Comparison of ENCODE assay signal across 29 cellular contexts in genomic region chr20:63284981-63285524, GRCh38. TPM values are rescaled to one million over a fixed set of nuclear protein-coding genes. Genes with fewer than 3 reads are reported as not detected.
DNase-seq lines count a peak whose midpoint lies in the region; ATAC-seq and TF ChIP-seq lines count a peak whose summit lies in the region.
"Had no signal": no experiment of that assay in that cellular context is flagged by ENCODE, and none has a peak within 500 bp of the region (broad histone marks: within the 10 kb centered on the region; RNA-seq: fewer than 3 reads in every experiment).

No MANE protein-coding gene starts in this region.

- H3K4me1 ChIP-seq in Caco-2: no peaks in the 10 kb centered on the region
- H3K4me1 ChIP-seq: A549, BE2C, HAP-1, left lung, right atrium auricular region had no signal

- intact Hi-C loops in Caco-2 (cut with micrococcal nuclease; ENCODE audit: unreplicated experiment): no loop called here

- no TSS peak for BruUV-seq in Caco-2 (replicated peaks; lab: Mats Ljungman, UMichigan)

- CTCF ChIA-PET in activated CD8-positive, alpha-beta memory T cell treated with anti-CD3 and anti-CD28 coated beads, Interleukin-2, amount 10 ng/mL, durations not matched to agents 7 days and 5 days (lab: Charles Lee): interaction anchor here (2.3 kb wide), 1 partner anchor 62 kb away, joined by 10 read pairs; no protein-coding TSS in a partner anchor
- CTCF ChIA-PET in Caco-2 (lab: Charles Lee): interaction anchor here (0.6 to 3.8 kb wide), 4 partner anchors 11 to 193 kb away, joined by 3 to 18 read pairs (median 4); no protein-coding TSS in a partner anchor
- CTCF ChIA-PET in activated CD8-positive, alpha-beta T cell treated with anti-CD3 and anti-CD28 coated beads, Interleukin-2, amount 10 ng/mL, durations not matched to agents 7 days and 5 days (lab: Charles Lee): interaction anchor here (1.1 to 1.9 kb wide), 3 partner anchors 12 to 66 kb away, joined by 3 to 4 read pairs (median 3); partner anchors contain the start of gene ARFGAP1

- peak overlapping the region; percentile 65 for H3K4me3 Mint-ChIP-seq in activated CD8-positive, alpha-beta memory T cell treated with anti-CD3 and anti-CD28 coated beads, Interleukin-2, amount 10 ng/mL, durations not matched to agents 7 days and 5 days
- no peak overlapping the region for H3K4me3 Mint-ChIP-seq in Caco-2 (ENCODE audit: unreplicated experiment)
- H3K4me3 Mint-ChIP-seq in activated CD8-positive, alpha-beta T cell treated with anti-CD3 and anti-CD28 coated beads, Interleukin-2, amount 10 ng/mL, durations not matched to agents 7 days and 5 days: peak overlapping the region; percentile 73
- H3K4me3 Mint-ChIP-seq in naive thymus-derived CD8-positive, alpha-beta T cell: peak overlapping the region in 8 of 10 donors; percentile 26 to 81 (median 68)

- H3K9me3 ChIP-seq in Caco-2: no peaks in the 10 kb centered on the region
- H3K9me3 ChIP-seq: A549, BE2C, body of pancreas, HAP-1, left lung, ovary, right atrium auricular region had no signal

- H3K4me1 Mint-ChIP-seq in activated CD8-positive, alpha-beta memory T cell treated with anti-CD3 and anti-CD28 coated beads, Interleukin-2, amount 10 ng/mL, durations not matched to agents 7 days and 5 days: peaks cover 4% of the 10 kb centered on the region
- H3K4me1 Mint-ChIP-seq in Caco-2 (ENCODE audit: low read depth, unreplicated experiment): no peaks in the 10 kb centered on the region
- H3K4me1 Mint-ChIP-seq in activated CD8-positive, alpha-beta T cell treated with anti-CD3 and anti-CD28 coated beads, Interleukin-2, amount 10 ng/mL, durations not matched to agents 7 days and 5 days (ENCODE audit: low read depth): peaks cover 4% of the 10 kb centered on the region
- H3K4me1 Mint-ChIP-seq in naive thymus-derived CD8-positive, alpha-beta T cell: peaks cover 0 to 4% (median 1%) of the 10 kb centered on the region in 4 donors
- H3K4me1 Mint-ChIP-seq: natural killer cell had no signal

- H3K27me3 Mint-ChIP-seq in activated CD8-positive, alpha-beta memory T cell treated with anti-CD3 and anti-CD28 coated beads, Interleukin-2, amount 10 ng/mL, durations not matched to agents 7 days and 5 days: no peaks in the 10 kb centered on the region
- H3K27me3 Mint-ChIP-seq in Caco-2 (ENCODE audit: insufficient read depth, unreplicated experiment): no peaks in the 10 kb centered on the region
- H3K27me3 Mint-ChIP-seq in activated CD8-positive, alpha-beta T cell treated with anti-CD3 and anti-CD28 coated beads, Interleukin-2, amount 10 ng/mL, durations not matched to agents 7 days and 5 days (ENCODE audit: low read depth): no peaks in the 10 kb centered on the region
- H3K27me3 Mint-ChIP-seq in naive thymus-derived CD8-positive, alpha-beta T cell: no peaks in the 10 kb centered on the region
- H3K27me3 Mint-ChIP-seq: activated CD4-positive, alpha-beta T cell treated with anti-CD3 and anti-CD28 coated beads, Interleukin-2, amount 10 ng/mL, durations not matched to agents 24 days and 14 days had no signal

- H3K27me3 ChIP-seq in Caco-2 (replicated peaks; ENCODE audit: control insufficient read depth, insufficient read depth, low read length): no peaks in the 10 kb centered on the region
- H3K27me3 ChIP-seq: BE2C, body of pancreas, left lung, ovary, right atrium auricular region had no signal

- no peak overlapping the region for H3K4me3 ChIP-seq in Caco-2 (ENCODE audit: low read depth, low read length)
- H3K4me3 ChIP-seq: A549, body of pancreas, HAP-1, left lung, ovary, right atrium auricular region had no signal

- POLR2A ChIA-PET in Caco-2 (lab: Charles Lee): interaction anchor here (1.5 kb wide), 1 partner anchor 12 kb away, joined by 3 read pairs; the partner anchor contains the start of gene ARFGAP1
- POLR2A ChIA-PET in activated CD8-positive, alpha-beta T cell treated with anti-CD3 and anti-CD28 coated beads, Interleukin-2, amount 10 ng/mL, durations not matched to agents 7 days and 5 days (lab: Charles Lee): interaction anchor here (1.0 to 2.8 kb wide), 3 partner anchors 9 to 14 kb away, joined by 3 to 7 read pairs (median 4); partner anchors contain the start of gene ARFGAP1
- POLR2A ChIA-PET in naive thymus-derived CD8-positive, alpha-beta T cell (lab: Charles Lee): interaction anchor here (0.9 to 1.7 kb wide), 2 partner anchors 12 to 68 kb away, joined by 3 to 7 read pairs; partner anchors contain the start of genes ARFGAP1 and YTHDF1

- no peaks in the 10 kb centered on the region for H3K9me3 Mint-ChIP-seq in activated CD8-positive, alpha-beta memory T cell treated with anti-CD3 and anti-CD28 coated beads, Interleukin-2, amount 10 ng/mL, durations not matched to agents 7 days and 5 days (ENCODE audit: low read depth)
- no peaks in the 10 kb centered on the region for H3K9me3 Mint-ChIP-seq in Caco-2 (ENCODE audit: unreplicated experiment)
- no peaks in the 10 kb centered on the region for H3K9me3 Mint-ChIP-seq in activated CD8-positive, alpha-beta T cell treated with anti-CD3 and anti-CD28 coated beads, Interleukin-2, amount 10 ng/mL, durations not matched to agents 7 days and 5 days (ENCODE audit: insufficient read depth)
- no peaks in the 10 kb centered on the region for H3K9me3 Mint-ChIP-seq in naive thymus-derived CD8-positive, alpha-beta T cell
- H3K9me3 Mint-ChIP-seq: activated CD4-positive, alpha-beta T cell treated with anti-CD3 and anti-CD28 coated beads, Interleukin-2, amount 10 ng/mL, durations not matched to agents 24 days and 14 days; activated T-cell treated with anti-CD3 and anti-CD28 coated beads, Interleukin-2, amount 50 U/mL, for 72 hours; natural killer cell had no signal

- no peak for ATAC-seq in activated CD8-positive, alpha-beta memory T cell treated with anti-CD3 and anti-CD28 coated beads, Interleukin-2, amount 10 ng/mL, durations not matched to agents 7 days and 5 days
- no peak for ATAC-seq in activated CD8-positive, alpha-beta T cell treated with anti-CD3 and anti-CD28 coated beads, Interleukin-2, amount 10 ng/mL, durations not matched to agents 7 days and 5 days
- no peak for ATAC-seq in naive thymus-derived CD8-positive, alpha-beta T cell
- ATAC-seq: A549, body of pancreas, esophagus mucosa, left lung had no signal

- H3K36me3 ChIP-seq in Caco-2 (ENCODE audit: control insufficient read depth, insufficient read depth, low read length): peaks cover 5% of the 10 kb centered on the region
- H3K36me3 ChIP-seq: ovary had no signal

- DNase-seq in activated CD8-positive, alpha-beta memory T cell treated with anti-CD3 and anti-CD28 coated beads, Interleukin-2, amount 10 ng/mL, durations not matched to agents 7 days and 5 days: no peak
- no peak for DNase-seq in activated CD8-positive, alpha-beta memory T cell treated with anti-CD3 and anti-CD28 coated beads, Interleukin-2, amount 50 U/mL, for 48 hours
- DNase-seq in Caco-2 (no peak), T1000 (lab: John Stamatoyannopoulos, UW) (no peak), SW 1271 (lab: John Stamatoyannopoulos, UW) (no peak), NCI-H1092 treated with DMSO at 0.1 percent for 48 hours (lab: John Stamatoyannopoulos, UW) (no peak)
- no peak for DNase-seq in activated CD8-positive, alpha-beta T cell treated with anti-CD3 and anti-CD28 coated beads, Interleukin-2, amount 10 ng/mL, durations not matched to agents 7 days and 5 days
- DNase-seq in naive thymus-derived CD8-positive, alpha-beta T cell: no peak
- DNase-seq: activated CD4-positive, alpha-beta T cell treated with anti-CD3 and anti-CD28 coated beads, Interleukin-2, amount 10 ng/mL, durations not matched to agents 24 days and 14 days; activated T-cell treated with anti-CD3 and anti-CD28 coated beads, Interleukin-2, amount 50 U/mL, for 72 hours; BE2C; body of pancreas; effector CD8-positive, alpha-beta T cell; GDM1; hippocampal formation; natural killer cell; NCI-H1930; NCI-H2227 treated with DMSO at 0.1 percent for 48 hours; OCI-M1; ovary; Right ventricle myocardium superior had no signal

- peak overlapping the region; percentile 70 for H3K27ac Mint-ChIP-seq in activated CD8-positive, alpha-beta memory T cell treated with anti-CD3 and anti-CD28 coated beads, Interleukin-2, amount 10 ng/mL, durations not matched to agents 7 days and 5 days
- H3K27ac Mint-ChIP-seq in Caco-2 (ENCODE audit: unreplicated experiment): peak overlapping the region; percentile 47
- peak overlapping the region; percentile 85 for H3K27ac Mint-ChIP-seq in activated CD8-positive, alpha-beta T cell treated with anti-CD3 and anti-CD28 coated beads, Interleukin-2, amount 10 ng/mL, durations not matched to agents 7 days and 5 days
- H3K27ac Mint-ChIP-seq in naive thymus-derived CD8-positive, alpha-beta T cell: peak overlapping the region in 1 of 10 donors; percentile 48
- H3K27ac Mint-ChIP-seq: activated CD4-positive, alpha-beta T cell treated with anti-CD3 and anti-CD28 coated beads, Interleukin-2, amount 10 ng/mL, durations not matched to agents 24 days and 14 days; activated T-cell treated with anti-CD3 and anti-CD28 coated beads, Interleukin-2, amount 50 U/mL, for 72 hours; natural killer cell had no signal

- H3K36me3 Mint-ChIP-seq in activated CD8-positive, alpha-beta memory T cell treated with anti-CD3 and anti-CD28 coated beads, Interleukin-2, amount 10 ng/mL, durations not matched to agents 7 days and 5 days: no peaks in the 10 kb centered on the region
- peaks cover 99% of the 10 kb centered on the region for H3K36me3 Mint-ChIP-seq in Caco-2 (ENCODE audit: insufficient read depth, unreplicated experiment)
- H3K36me3 Mint-ChIP-seq in activated CD8-positive, alpha-beta T cell treated with anti-CD3 and anti-CD28 coated beads, Interleukin-2, amount 10 ng/mL, durations not matched to agents 7 days and 5 days (ENCODE audit: low read depth): peaks cover 8% of the 10 kb centered on the region
- H3K36me3 Mint-ChIP-seq in naive thymus-derived CD8-positive, alpha-beta T cell: peaks cover 0 to 27% (median 0%) of the 10 kb centered on the region in 3 donors
- H3K36me3 Mint-ChIP-seq: natural killer cell had no signal

- TF ChIP-seq CTCF in Caco-2 (IDR thresholded peaks at IDR 0.05; ENCODE audit: insufficient read depth in 1 of 2, low read depth in 1 of 2, low read length in 1 of 2, severe bottlenecking in 1 of 2, unreplicated experiment in 1 of 2): no peak

RNA-seq across cellular contexts. Expression of gene COL20A1, which starts 7.9 kb away (rescaled TPM):
- total RNA-seq in activated CD8-positive, alpha-beta memory T cell treated with anti-CD3 and anti-CD28 coated beads, Interleukin-2, amount 10 ng/mL, durations not matched to agents 7 days and 5 days: not detected
- total RNA-seq in Caco-2 (2022): 0.27 and 0.32 TPM in 2 replicates
- not detected for total RNA-seq in activated CD8-positive, alpha-beta T cell treated with anti-CD3 and anti-CD28 coated beads, Interleukin-2, amount 10 ng/mL, durations not matched to agents 7 days and 5 days
- total RNA-seq in naive thymus-derived CD8-positive, alpha-beta T cell: under 1 TPM in 1 of 2 experiments, not detected in 1; 0.25 TPM
- polyA plus RNA-seq in naive thymus-derived CD8-positive, alpha-beta T cell: not detected
- total RNA-seq: activated CD4-positive, alpha-beta T cell treated with anti-CD3 and anti-CD28 coated beads, Interleukin-2, amount 10 ng/mL, durations not matched to agents 24 days and 14 days; body of pancreas; esophagus mucosa; left lung; right atrium auricular region; Right ventricle myocardium superior; subcutaneous adipose tissue; ureter had no signal

RNA-seq across cellular contexts. Expression of gene ARFGAP1, which starts 12.4 kb away (rescaled TPM):
- 10 to 100 TPM; 79.6 to 90.2 TPM for total RNA-seq in activated CD8-positive, alpha-beta memory T cell treated with anti-CD3 and anti-CD28 coated beads, Interleukin-2, amount 10 ng/mL, durations not matched to agents 7 days and 5 days
- total RNA-seq in Caco-2 (2022): 275 and 286 TPM in 2 replicates
- total RNA-seq in activated CD8-positive, alpha-beta T cell treated with anti-CD3 and anti-CD28 coated beads, Interleukin-2, amount 10 ng/mL, durations not matched to agents 7 days and 5 days: 10 to 100 TPM; 68.7 to 75.6 TPM
- 100 to 1,000 TPM in 1 of 2 experiments, 10 to 100 TPM in 1; 93.4 to 101 TPM for total RNA-seq in naive thymus-derived CD8-positive, alpha-beta T cell
- polyA plus RNA-seq in naive thymus-derived CD8-positive, alpha-beta T cell: 10 to 100 TPM; 11.5 to 19.4 (median 14.6) TPM

RNA-seq across cellular contexts. Expression of gene NKAIN4, which starts 30.8 kb away (rescaled TPM):
- not detected for total RNA-seq in activated CD8-positive, alpha-beta memory T cell treated with anti-CD3 and anti-CD28 coated beads, Interleukin-2, amount 10 ng/mL, durations not matched to agents 7 days and 5 days
- 2.1 and 2.7 TPM in 2 replicates for total RNA-seq in Caco-2 (2022)
- not detected for total RNA-seq in activated CD8-positive, alpha-beta T cell treated with anti-CD3 and anti-CD28 coated beads, Interleukin-2, amount 10 ng/mL, durations not matched to agents 7 days and 5 days
- total RNA-seq in naive thymus-derived CD8-positive, alpha-beta T cell: not detected
- polyA plus RNA-seq in naive thymus-derived CD8-positive, alpha-beta T cell: not detected
- total RNA-seq: activated CD4-positive, alpha-beta T cell treated with anti-CD3 and anti-CD28 coated beads, Interleukin-2, amount 10 ng/mL, durations not matched to agents 24 days and 14 days; activated T-cell treated with anti-CD3 and anti-CD28 coated beads, Interleukin-2, amount 50 U/mL, for 72 hours; body of pancreas; esophagus mucosa; natural killer cell; right atrium auricular region; Right ventricle myocardium superior; subcutaneous adipose tissue; ureter had no signal
- polyA plus RNA-seq: ovary had no signal

RNA-seq across cellular contexts. Expression of gene BIRC7, which starts 49.3 kb away (rescaled TPM):
- total RNA-seq in activated CD8-positive, alpha-beta memory T cell treated with anti-CD3 and anti-CD28 coated beads, Interleukin-2, amount 10 ng/mL, durations not matched to agents 7 days and 5 days: not detected
- 0.42 and 0.54 TPM in 2 replicates for total RNA-seq in Caco-2 (2022)
- total RNA-seq in activated CD8-positive, alpha-beta T cell treated with anti-CD3 and anti-CD28 coated beads, Interleukin-2, amount 10 ng/mL, durations not matched to agents 7 days and 5 days: under 1 TPM; 0.37 to 0.74 TPM
- total RNA-seq in naive thymus-derived CD8-positive, alpha-beta T cell: not detected
- 1 to 10 TPM in 2 of 3 donors, under 1 TPM in 1; 0.43 to 3.2 (median 1.6) TPM for polyA plus RNA-seq in naive thymus-derived CD8-positive, alpha-beta T cell
- total RNA-seq: activated CD4-positive, alpha-beta T cell treated with anti-CD3 and anti-CD28 coated beads, Interleukin-2, amount 10 ng/mL, durations not matched to agents 24 days and 14 days; body of pancreas; esophagus mucosa; frontal cortex; natural killer cell; right atrium auricular region had no signal
- polyA plus RNA-seq: ovary had no signal
